23 cellular contexts compared by ENCODE assay signal in the genomic region with DNA sequence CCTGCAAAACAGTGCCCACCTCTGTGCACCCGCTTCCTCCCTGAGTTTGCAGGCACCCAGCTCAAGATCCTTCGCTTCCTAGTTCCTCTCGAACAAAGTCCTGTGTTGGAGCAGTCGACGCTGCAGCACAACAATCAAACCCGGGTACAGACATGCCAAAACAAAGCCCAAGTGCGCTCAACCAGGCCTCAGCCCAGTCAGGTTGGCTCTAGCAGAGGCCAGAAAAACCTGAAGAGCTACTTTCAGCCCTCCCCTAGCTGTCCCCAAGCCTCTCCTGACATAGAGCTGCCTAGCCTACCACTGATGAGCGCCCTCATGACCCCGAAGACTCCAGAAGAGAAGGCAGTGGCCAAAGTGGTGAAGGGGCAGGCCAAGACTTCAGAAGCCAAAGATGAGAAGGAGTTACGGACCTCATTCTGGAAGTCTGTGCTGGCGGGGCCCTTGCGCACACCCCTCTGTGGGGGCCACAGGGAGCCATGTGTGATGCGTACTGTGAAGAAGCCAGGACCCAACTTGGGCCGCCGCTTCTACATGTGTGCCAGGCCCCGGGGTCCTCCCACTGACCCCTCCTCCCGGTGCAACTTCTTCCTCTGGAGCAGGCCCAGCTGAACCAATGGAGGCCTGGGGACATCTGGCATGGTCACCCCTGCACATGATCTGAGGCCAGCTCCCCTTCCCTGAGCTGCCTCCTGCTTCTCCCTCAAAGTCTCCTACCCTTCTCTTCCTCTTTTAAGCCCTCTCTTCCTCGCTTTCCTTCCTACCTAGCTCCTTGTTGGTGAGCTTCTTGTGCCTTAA. TPM values are rescaled to one million over a fixed set of nuclear protein-coding genes. Genes with fewer than 3 reads are reported as not detected.
A peak's percentile ranks its signal among the peaks of the same experiment; 100 is the strongest.
DNase-seq lines count a peak whose midpoint lies in the region; ATAC-seq and TF ChIP-seq lines count a peak whose summit lies in the region.
"Had no signal": no experiment of that assay in that cellular context is flagged by ENCODE, and none has a peak within 500 bp of the region (broad histone marks: within the 10 kb centered on the region; RNA-seq: fewer than 3 reads in every experiment).

No MANE protein-coding gene starts in this region.

- peak overlapping the region; percentile 88 for H4K12ac ChIP-seq in trophoblast cell (ENCODE audit: low read depth, low read length)

- H3K14ac ChIP-seq in trophoblast cell (ENCODE audit: low read length): peak overlapping the region; percentile 29

- WGBS in trophoblast cell (ENCODE audit: extremely low coverage, insufficient coverage, insufficient read length): no CpG with 5 or more reads among the region's 18 CpGs

- peaks cover 25 to 28% of the 10 kb centered on the region in 2 experiments for H3K4me1 ChIP-seq in trophoblast cell (ENCODE audit: control insufficient read depth in 1 of 2, insufficient read depth in 2 of 2, low read length in 2 of 2)
- H3K4me1 ChIP-seq: gastroesophageal sphincter, upper lobe of left lung had no signal

- H3K27ac ChIP-seq in RWPE1 (peak overlapping the region; percentile 84), trophoblast cell (ENCODE audit: low read depth, low read length) (peak overlapping the region; percentile 61)
- H3K27ac ChIP-seq: gastroesophageal sphincter, GM23248, SJSA1, upper lobe of left lung had no signal

- no peak overlapping the region for H3K4me2 ChIP-seq in trophoblast cell (ENCODE audit: low read length)

- peak overlapping the region; percentile 75 for H2AK5ac ChIP-seq in trophoblast cell (ENCODE audit: low read length)

- no peak for TF ChIP-seq CTCF in RWPE1 (conservative IDR thresholded peaks at IDR 0.05; ENCODE audit: low read depth)

- peak overlapping the region; percentile 88 for H2BK5ac ChIP-seq in trophoblast cell (ENCODE audit: low read depth, low read length, poor library complexity)

- peak overlapping the region; percentile 36 for H2BK120ac ChIP-seq in trophoblast cell (ENCODE audit: insufficient read depth, low read length, poor library complexity)

- no peak overlapping the region for H2AFZ ChIP-seq in trophoblast cell (ENCODE audit: insufficient read depth, low read length, poor library complexity)
- H2AFZ ChIP-seq: GM23248 had no signal

- H3K23ac ChIP-seq in trophoblast cell (ENCODE audit: low read length): no peak overlapping the region

- H3K4me3 ChIP-seq in trophoblast cell (ENCODE audit: low read depth, low read length) (no peak overlapping the region), MG63 (no peak overlapping the region)
- H3K4me3 ChIP-seq: coronary artery, gastroesophageal sphincter, GM23248, SJSA1, upper lobe of left lung had no signal

- peak; percentile 38 for DNase-seq in ELF-1 (ENCODE audit: low read depth, low spot score)
- DNase-seq in RWPE1 (ENCODE audit: low spot score): no peak
- DNase-seq in trophoblast cell: peak; percentile 8 to 36
- no peak for DNase-seq in MG63
- no peak for DNase-seq in GM03348 (ENCODE audit: low spot score)
- no peak for DNase-seq in AML-193 (lab: John Stamatoyannopoulos, UW)
- DNase-seq in stimulated activated CD4-positive, alpha-beta T cell treated with anti-CD3 and anti-CD28 coated beads, Interleukin-15, amount 100 ng/mL, for 24 hours: no peak
- DNase-seq: activated CD4-positive, alpha-beta memory T cell treated with anti-CD3 and anti-CD28 coated beads for 36 hours; activated T-cell treated with anti-CD3 and anti-CD28 coated beads, Interleukin-2, amount 50 U/mL, for 1 hour; Kasumi-1; NCI-H1105 treated with DMSO at 0.1 percent for 48 hours; nucleus accumbens; stimulated activated CD4-positive, alpha-beta T cell treated with anti-CD3 and anti-CD28 coated beads, Interleukin-1b, Interleukin-23, amount 100 ng/mL, for 48 hours; stimulated activated naive CD4-positive, alpha-beta T cell treated with Interleukin-2 at 50 U/mL for 16 hours; T-helper 2 cell had no signal

- peak overlapping the region; percentile 76 for H4K8ac ChIP-seq in trophoblast cell (ENCODE audit: low read depth, low read length)

- peak; percentile 87 for ATAC-seq in esophagus mucosa

- H3K79me2 ChIP-seq in trophoblast cell (ENCODE audit: control insufficient read depth, insufficient read depth, low read length, poor library complexity): peaks cover 3% of the 10 kb centered on the region

- H3K9me3 ChIP-seq in trophoblast cell (ENCODE audit: insufficient read depth, low read depth, low read length) (no peaks in the 10 kb centered on the region), MG63 (no peaks in the 10 kb centered on the region)
- H3K9me3 ChIP-seq: gastroesophageal sphincter, SJSA1, upper lobe of left lung had no signal

- POLR2A ChIA-PET in RWPE1 (lab: Yijun Ruan, JAX; ENCODE audit: low non-redundant PET): interaction anchor here (0.6 kb wide), 1 partner anchor 10 kb away, joined by 4 read pairs; no protein-coding TSS in a partner anchor

- H3K9ac ChIP-seq in trophoblast cell (ENCODE audit: low read length): no peak overlapping the region
- H3K9ac ChIP-seq: GM23248 had no signal

- H3K79me1 ChIP-seq in trophoblast cell (ENCODE audit: low read length): peaks cover 11% of the 10 kb centered on the region

- H2BK12ac ChIP-seq in trophoblast cell (ENCODE audit: low read length): peak overlapping the region; percentile 67

- H3K27me3 ChIP-seq in trophoblast cell (ENCODE audit: insufficient read depth, low read length) (no peaks in the 10 kb centered on the region), MG63 (no peaks in the 10 kb centered on the region)
- H3K27me3 ChIP-seq: gastroesophageal sphincter, SJSA1, upper lobe of left lung had no signal

- CTCF ChIA-PET in RWPE1 (lab: Yijun Ruan, JAX): no interaction called here

- H3K18ac ChIP-seq in trophoblast cell (ENCODE audit: low read length): peak overlapping the region; percentile 59

- H3K4ac ChIP-seq in trophoblast cell (ENCODE audit: low read depth, low read length): peak overlapping the region; percentile 42

- H3K36me3 ChIP-seq in trophoblast cell (ENCODE audit: control insufficient read depth in 1 of 2, insufficient read depth in 2 of 2, low read length in 2 of 2): peaks cover 26 to 40% of the 10 kb centered on the region in 2 experiments
- no peaks in the 10 kb centered on the region; the same call in 1 of the 2 replicates for H3K36me3 ChIP-seq in MG63

- H4K91ac ChIP-seq in trophoblast cell (ENCODE audit: low read depth, low read length): peak overlapping the region; percentile 84

RNA-seq across cellular contexts. Expression of gene APEX2, which starts 6.9 kb away (rescaled TPM):
- total RNA-seq in esophagus mucosa: 16.3 TPM
- polyA plus RNA-seq in trophoblast cell (2013): 16.1 and 16.4 TPM in 2 replicates
- 3.1 and 6.4 TPM in 2 replicates for total RNA-seq in MG63 (2014; rRNA removed; shearing (Covaris generic); ENCODE audit: low replicate concordance)

RNA-seq across cellular contexts. Expression of gene PFKFB1, which starts 13.0 kb away (rescaled TPM):
- total RNA-seq in esophagus mucosa: 0.36 TPM
- 0.19 and 0.22 TPM in 2 replicates for polyA plus RNA-seq in trophoblast cell (2013)
- total RNA-seq in MG63 (2014; rRNA removed; shearing (Covaris generic); ENCODE audit: low replicate concordance): not detected in 2 replicates
- total RNA-seq: epithelial cell of proximal tubule, GM23248, SJSA1 had no signal
- polyA plus RNA-seq: GM23248 had no signal

RNA-seq across cellular contexts. Expression of gene ALAS2, which starts 23.8 kb away (rescaled TPM):
- not detected for total RNA-seq in esophagus mucosa
- 0.04 TPM in 2 replicates for polyA plus RNA-seq in trophoblast cell (2013)
- total RNA-seq in MG63 (2014; rRNA removed; shearing (Covaris generic); ENCODE audit: low replicate concordance): not detected in 2 replicates
- total RNA-seq: activated CD4-positive, alpha-beta memory T cell treated with anti-CD3 and anti-CD28 coated beads for 36 hours; epithelial cell of proximal tubule; GM23248; left colon; SJSA1 had no signal
- polyA plus RNA-seq: GM23248 had no signal

Comparison
In these comparisons a context has a peak if more than half of its experiments do, and no peak if none do; other contexts are left out.
1. DNase-seq: peak in ELF-1 (single experiment) and trophoblast cell (2 of 2); none in RWPE1 (single experiment), MG63 (single experiment), GM03348 (single experiment), AML-193 (0 of 2) and stimulated activated CD4-positive, alpha-beta T cell treated with anti-CD3 and anti-CD28 coated beads, Interleukin-15, amount 100 ng/mL, for 24 hours (single experiment).